ENCODE assay signal across 23 cellular contexts in the genomic region with DNA sequence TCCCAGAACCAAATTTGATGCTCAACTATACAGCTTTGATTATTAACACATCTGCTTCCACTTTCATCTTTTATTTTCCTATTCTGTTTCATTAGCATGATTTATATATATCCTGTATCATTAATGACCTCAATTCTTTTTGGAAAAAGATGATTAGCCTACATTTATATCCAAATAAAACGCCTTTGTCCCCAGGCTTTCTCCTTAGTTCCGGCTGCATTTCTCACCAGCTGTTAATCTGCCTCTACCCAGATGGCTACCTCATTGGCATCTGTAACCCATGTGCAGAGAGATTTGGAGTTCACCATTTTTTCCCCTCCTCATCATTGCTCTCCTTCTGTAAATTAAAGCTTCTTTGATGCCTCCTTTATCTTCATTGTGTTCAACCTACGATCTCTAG.
DNase-seq lines count a peak whose midpoint lies in the region; ATAC-seq and TF ChIP-seq lines count a peak whose summit lies in the region.
"Had no signal": no experiment of that assay in that cellular context is flagged by ENCODE, and none has a peak within 500 bp of the region (broad histone marks: within the 10 kb centered on the region; RNA-seq: fewer than 3 reads in every experiment).

No MANE protein-coding gene starts in this region.

- no peak overlapping the region for H2BK120ac ChIP-seq in IMR-90 (ENCODE audit: low read depth, low read length)
- H2BK120ac ChIP-seq in mesendoderm (ENCODE audit: low read depth, low read length), result no peak overlapping the region

- no peak for TF ChIP-seq POLR2A in IMR-90 (IDR thresholded peaks at IDR 0.05; ENCODE audit: low read depth, low read length)

- peaks cover 38% of the 10 kb centered on the region for H3K36me3 Mint-ChIP-seq in T-helper 2 cell treated with Interferon-gamma antibody and Interleukin-4, amounts not matched to agents 5 μg/mL and 100 μg/mL, for 36 hours (ENCODE audit: low read depth)
- peaks cover 27% of the 10 kb centered on the region for H3K36me3 Mint-ChIP-seq in activated T-helper 1 cell treated with anti-CD3 and anti-CD28 coated beads, Interleukin-12 subunit alpha, Interleukin-12 subunit beta, Interleukin-2, Interleukin-4 antibody, amounts not matched to agents 30 ng/mL and 10 ng/mL and 1 ng/mL, durations not matched to agents 14 hours and 24 hours and 36 hours (ENCODE audit: low read depth)
- peaks cover 30% of the 10 kb centered on the region for H3K36me3 Mint-ChIP-seq in nephron (ENCODE audit: low read depth)
- H3K36me3 Mint-ChIP-seq in stimulated activated memory B cell treated with anti-CD40 and anti-IgM and Interleukin-4, amounts not matched to agents 10 μg/mL and 1 μg/mL and 100 μg/mL, for 72 hours, result peaks cover 52% of the 10 kb centered on the region

- H3K14ac ChIP-seq in IMR-90 (replicated peaks; ENCODE audit: low read depth, low read length), result no peak overlapping the region

- TF ChIP-seq RAD21 in IMR-90 (IDR thresholded peaks at IDR 0.05; ENCODE audit: low read length), result no peak

- dilution Hi-C loops in IMR-90 (cut with HindIII; ENCODE audit: low sequenced_read_pairs, unreplicated experiment), result no loop called here

- H3K56ac ChIP-seq in IMR-90 (ENCODE audit: extremely low read depth, insufficient read depth, low read length) (no peak overlapping the region), mesendoderm (ENCODE audit: low read length) (no peak overlapping the region)

- H3K79me1 ChIP-seq in IMR-90 (ENCODE audit: low read depth in 1 of 2, low read length in 2 of 2) (peaks cover 35 to 59% of the 10 kb centered on the region in 2 experiments), mesendoderm (ENCODE audit: low read length) (peaks cover 7% of the 10 kb centered on the region)

- no peak overlapping the region for H2AK9ac ChIP-seq in IMR-90 (replicated peaks; ENCODE audit: low read depth, low read length, poor library complexity)

- H3K18ac ChIP-seq in IMR-90 (ENCODE audit: low read depth, low read length) (no peak overlapping the region), mesendoderm (ENCODE audit: low read length) (no peak overlapping the region)

- H3K27ac Mint-ChIP-seq in T-helper 2 cell treated with Interferon-gamma antibody and Interleukin-4, amounts not matched to agents 5 μg/mL and 100 μg/mL, for 36 hours, result peak overlapping the region; percentile 17
- H3K27ac Mint-ChIP-seq in activated T-helper 1 cell treated with anti-CD3 and anti-CD28 coated beads, Interleukin-12 subunit alpha, Interleukin-12 subunit beta, Interleukin-2, Interleukin-4 antibody, amounts not matched to agents 30 ng/mL and 10 ng/mL and 1 ng/mL, durations not matched to agents 14 hours and 24 hours and 36 hours, result peak overlapping the region; percentile 2
- peak overlapping the region in 2 of 3 experiments; percentile 12 to 76 for H3K27ac Mint-ChIP-seq in nephron
- no peak overlapping the region for H3K27ac Mint-ChIP-seq in stimulated activated memory B cell treated with anti-CD40 and anti-IgM and Interleukin-4, amounts not matched to agents 10 μg/mL and 1 μg/mL and 100 μg/mL, for 72 hours
- H3K27ac Mint-ChIP-seq: activated CD4-positive, alpha-beta memory T cell treated with anti-CD3 and anti-CD28 coated beads for 36 hours had no signal

- no peaks in the 10 kb centered on the region; the same call in 1 of the 2 replicates for H4K20me1 ChIP-seq in IMR-90 (ENCODE audit: insufficient read depth, low read length)

- no peak overlapping the region for H3K4me2 ChIP-seq in IMR-90 (ENCODE audit: low read depth, low read length)
- no peak overlapping the region for H3K4me2 ChIP-seq in mesendoderm (ENCODE audit: low read length)

- no peak overlapping the region for H4K8ac ChIP-seq in IMR-90 (ENCODE audit: low read depth in 2 of 2, low read length in 2 of 2)
- H4K8ac ChIP-seq in mesendoderm (ENCODE audit: low read depth, low read length), result no peak overlapping the region

- peaks cover 18% of the 10 kb centered on the region for H3K9me3 Mint-ChIP-seq in T-helper 2 cell treated with Interferon-gamma antibody and Interleukin-4, amounts not matched to agents 5 μg/mL and 100 μg/mL, for 36 hours
- H3K9me3 Mint-ChIP-seq in activated T-helper 1 cell treated with anti-CD3 and anti-CD28 coated beads, Interleukin-12 subunit alpha, Interleukin-12 subunit beta, Interleukin-2, Interleukin-4 antibody, amounts not matched to agents 30 ng/mL and 10 ng/mL and 1 ng/mL, durations not matched to agents 14 hours and 24 hours and 36 hours, result peaks cover 14% of the 10 kb centered on the region
- peaks cover 7% of the 10 kb centered on the region for H3K9me3 Mint-ChIP-seq in nephron
- H3K9me3 Mint-ChIP-seq in stimulated activated memory B cell treated with anti-CD40 and anti-IgM and Interleukin-4, amounts not matched to agents 10 μg/mL and 1 μg/mL and 100 μg/mL, for 72 hours, result peaks cover 8% of the 10 kb centered on the region

- no peak overlapping the region for H2BK20ac ChIP-seq in IMR-90 (ENCODE audit: low read depth, low read length)

- ATAC-seq in IMR-90 (ENCODE audit: low read depth) (no peak), psoas muscle (no peak)
- ATAC-seq in stimulated activated memory B cell treated with anti-CD40 and anti-IgM and Interleukin-4, amounts not matched to agents 10 μg/mL and 1 μg/mL and 100 μg/mL, for 72 hours, result no peak
- ATAC-seq: mucosa of descending colon had no signal

- no peak overlapping the region for H2AK5ac ChIP-seq in IMR-90 (ENCODE audit: low read depth, low read length)
- H2AK5ac ChIP-seq in mesendoderm (ENCODE audit: low read length), result no peak overlapping the region

- no peak overlapping the region for H3K4ac ChIP-seq in IMR-90 (ENCODE audit: low read depth, low read length)
- H3K4ac ChIP-seq in mesendoderm (ENCODE audit: low read depth, low read length), result no peak overlapping the region

- peak overlapping the region; percentile 12 for H3K4me3 Mint-ChIP-seq in T-helper 2 cell treated with Interferon-gamma antibody and Interleukin-4, amounts not matched to agents 5 μg/mL and 100 μg/mL, for 36 hours
- H3K4me3 Mint-ChIP-seq in activated T-helper 1 cell treated with anti-CD3 and anti-CD28 coated beads, Interleukin-12 subunit alpha, Interleukin-12 subunit beta, Interleukin-2, Interleukin-4 antibody, amounts not matched to agents 30 ng/mL and 10 ng/mL and 1 ng/mL, durations not matched to agents 14 hours and 24 hours and 36 hours, result no peak overlapping the region
- no peak overlapping the region for H3K4me3 Mint-ChIP-seq in nephron
- no peak overlapping the region for H3K4me3 Mint-ChIP-seq in stimulated activated memory B cell treated with anti-CD40 and anti-IgM and Interleukin-4, amounts not matched to agents 10 μg/mL and 1 μg/mL and 100 μg/mL, for 72 hours
- H3K4me3 Mint-ChIP-seq: activated CD4-positive, alpha-beta memory T cell treated with anti-CD3 and anti-CD28 coated beads for 36 hours had no signal

- POLR2A ChIA-PET in IMR-90 (lab: Charles Lee; ENCODE audit: unreplicated experiment), result interaction anchor here (1.1 kb wide), 1 partner anchor 10 kb away, joined by 4 read pairs; no protein-coding TSS in a partner anchor

- H3K23ac ChIP-seq in IMR-90 (ENCODE audit: low read depth, low read length) (peak overlapping the region; percentile 20; the same call in 1 of the 2 replicates), mesendoderm (ENCODE audit: low read length) (no peak overlapping the region)

- no peak overlapping the region for H2BK5ac ChIP-seq in IMR-90 (ENCODE audit: low read depth, low read length, poor library complexity, severe bottlenecking)
- H2BK5ac ChIP-seq in mesendoderm (ENCODE audit: low read length), result no peak overlapping the region

- H2BK15ac ChIP-seq in IMR-90 (ENCODE audit: low read depth, low read length) (no peak overlapping the region), mesendoderm (replicated peaks; ENCODE audit: low read depth) (no peak overlapping the region)

- 100% methylated on average over 1 of the region's 3 CpGs; no CpG with 5 or more reads in 1 of the 2 experiments for WGBS in IMR-90 (ENCODE audit: extremely low coverage in 2 of 2, insufficient read length in 1 of 2), 2 experiments
- WGBS in mesendoderm (ENCODE audit: extremely low coverage, insufficient coverage, low lambda C conversion rate), result no CpG with 5 or more reads among the region's 3 CpGs
- WGBS in psoas muscle, 3 donors, result 61 to 67% (median 64%) methylated on average over 3 of the region's 3 CpGs

- BruUV-seq in IMR-90 (replicated peaks; lab: Mats Ljungman, UMichigan), result no TSS peak

- TF ChIP-seq CTCF in IMR-90 (conservative IDR thresholded peaks at IDR 0.05; ENCODE audit: low read depth, low read length) (no peak), nephron (IDR thresholded peaks at IDR 0.05; ENCODE audit: unreplicated experiment in 3 of 3) (no peak), psoas muscle (IDR thresholded peaks at IDR 0.05) (no peak)

- CTCF ChIA-PET in IMR-90 (lab: Yijun Ruan, JAX), result interaction anchor here (1.6 kb wide), 1 partner anchor 9 kb away, joined by 5 read pairs; no protein-coding TSS in a partner anchor

- no peaks in the 10 kb centered on the region for H3K79me2 ChIP-seq in mesendoderm (ENCODE audit: control insufficient read depth, insufficient read depth, low read length)

- no peak overlapping the region for H3K27ac ChIP-seq in IMR-90 (ENCODE audit: insufficient read depth, low read length)
- no peak overlapping the region for H3K27ac ChIP-seq in mesendoderm (ENCODE audit: low read depth, low read length)
- no peak overlapping the region for H3K27ac ChIP-seq in psoas muscle
- H3K27ac ChIP-seq: heart left ventricle, left ventricle myocardium inferior, suprapubic skin, vagina, VCaP had no signal

- H3K9me1 ChIP-seq in IMR-90 (ENCODE audit: insufficient read depth, low read length), result peaks cover 15% of the 10 kb centered on the region

- H3K4me1 Mint-ChIP-seq in T-helper 2 cell treated with Interferon-gamma antibody and Interleukin-4, amounts not matched to agents 5 μg/mL and 100 μg/mL, for 36 hours (ENCODE audit: low read depth), result peaks cover 65% of the 10 kb centered on the region
- peaks cover 67% of the 10 kb centered on the region for H3K4me1 Mint-ChIP-seq in activated T-helper 1 cell treated with anti-CD3 and anti-CD28 coated beads, Interleukin-12 subunit alpha, Interleukin-12 subunit beta, Interleukin-2, Interleukin-4 antibody, amounts not matched to agents 30 ng/mL and 10 ng/mL and 1 ng/mL, durations not matched to agents 14 hours and 24 hours and 36 hours (ENCODE audit: low read depth)
- peaks cover 21% of the 10 kb centered on the region for H3K4me1 Mint-ChIP-seq in nephron
- H3K4me1 Mint-ChIP-seq in stimulated activated memory B cell treated with anti-CD40 and anti-IgM and Interleukin-4, amounts not matched to agents 10 μg/mL and 1 μg/mL and 100 μg/mL, for 72 hours, result peaks cover 27% of the 10 kb centered on the region

- in situ Hi-C loops in IMR-90 (cut with MboI; ENCODE audit: low sequenced_read_pairs), result no loop called here

- H3K36me3 ChIP-seq in IMR-90 (ENCODE audit: control insufficient read depth, insufficient read depth, low read length) (peaks cover 1% of the 10 kb centered on the region; the same call in 1 of the 2 replicates), mesendoderm (ENCODE audit: control insufficient read depth, insufficient read depth, low read length) (no peaks in the 10 kb centered on the region), psoas muscle (ENCODE audit: insufficient read depth in 1 of 2, low read depth in 1 of 2) (no peaks in the 10 kb centered on the region)
- H3K36me3 ChIP-seq: heart left ventricle, MG63, suprapubic skin, vagina had no signal

- no peaks in the 10 kb centered on the region for H3K27me3 ChIP-seq in IMR-90 (ENCODE audit: control insufficient read depth, insufficient read depth, low read length)
- no peaks in the 10 kb centered on the region for H3K27me3 ChIP-seq in mesendoderm (ENCODE audit: insufficient read depth, low read length, poor library complexity)
- H3K27me3 ChIP-seq in psoas muscle (ENCODE audit: insufficient read depth in 3 of 3, low read length in 2 of 3), result no peaks in the 10 kb centered on the region
- H3K27me3 ChIP-seq: heart left ventricle, MG63, suprapubic skin, vagina had no signal

- intact Hi-C loops in IMR-90 (cut with micrococcal nuclease), result no loop called here
- intact Hi-C loops in activated T-helper 1 cell treated with anti-CD3 and anti-CD28 coated beads, Interleukin-12 subunit alpha, Interleukin-12 subunit beta, Interleukin-2, Interleukin-4 antibody, amounts not matched to agents 30 ng/mL and 10 ng/mL and 1 ng/mL, durations not matched to agents 14 hours and 24 hours and 36 hours (cut with micrococcal nuclease), result no loop called here
- intact Hi-C loops in psoas muscle (cut with DNase I), result no loop called here

- H3K9me3 ChIP-seq in IMR-90 (ENCODE audit: control insufficient read depth, insufficient read depth, low read length) (peaks cover 4% of the 10 kb centered on the region; the same call in 1 of the 2 replicates), psoas muscle (peaks cover under 1% of the 10 kb centered on the region)
- H3K9me3 ChIP-seq: MG63 had no signal

- H3K4me3 ChIP-seq in IMR-90 (ENCODE audit: insufficient read depth, low read depth, low read length) (no peak overlapping the region), mesendoderm (ENCODE audit: low read length) (no peak overlapping the region), psoas muscle (no peak overlapping the region)
- H3K4me3 ChIP-seq: heart left ventricle, left ventricle myocardium inferior, MG63, mucosa of descending colon, suprapubic skin, vagina had no signal

- no peak overlapping the region for H4K91ac ChIP-seq in IMR-90 (ENCODE audit: insufficient read depth, low read depth, low read length)

- no peak for DNase-seq in T-helper 2 cell treated with Interferon-gamma antibody and Interleukin-4, amounts not matched to agents 5 μg/mL and 100 μg/mL, for 36 hours (ENCODE audit: low spot score)
- DNase-seq in T-helper 2 cell (no peak), IMR-90 (no peak), mesendoderm (no peak), psoas muscle (no peak)
- no peak for DNase-seq in activated T-helper 1 cell treated with anti-CD3 and anti-CD28 coated beads, Interleukin-12 subunit alpha, Interleukin-12 subunit beta, Interleukin-2, Interleukin-4 antibody, amounts not matched to agents 30 ng/mL and 10 ng/mL and 1 ng/mL, durations not matched to agents 14 hours and 24 hours and 36 hours (ENCODE audit: low spot score)
- DNase-seq: activated T-cell treated with anti-CD3 and anti-CD28 coated beads, Interleukin-2, amount 50 U/mL, for 24 hours; cortex of kidney; heart left ventricle; left ventricle myocardium inferior; MG63; mucosa of descending colon; NCI-H1436; NCI-H774; retina; Right ventricle myocardium superior; stimulated activated CD4-positive, alpha-beta T cell treated with anti-CD3 and anti-CD28 coated beads, Interleukin-12 subunit alpha, Interleukin-12 subunit beta, amount 100 ng/mL, for 4 hours had no signal

- H3K9ac ChIP-seq in IMR-90 (ENCODE audit: low read depth, low read length) (no peak overlapping the region), mesendoderm (ENCODE audit: low read length) (no peak overlapping the region)

- no peak overlapping the region for H4K5ac ChIP-seq in IMR-90 (ENCODE audit: low read depth, low read length)
- no peak overlapping the region for H4K5ac ChIP-seq in mesendoderm (ENCODE audit: low read length)

- H2AFZ ChIP-seq in IMR-90 (replicated peaks; ENCODE audit: low read length, poor library complexity), result no peak overlapping the region

- H3K27me3 Mint-ChIP-seq in T-helper 2 cell treated with Interferon-gamma antibody and Interleukin-4, amounts not matched to agents 5 μg/mL and 100 μg/mL, for 36 hours (ENCODE audit: low read depth), result no peaks in the 10 kb centered on the region
- H3K27me3 Mint-ChIP-seq in activated T-helper 1 cell treated with anti-CD3 and anti-CD28 coated beads, Interleukin-12 subunit alpha, Interleukin-12 subunit beta, Interleukin-2, Interleukin-4 antibody, amounts not matched to agents 30 ng/mL and 10 ng/mL and 1 ng/mL, durations not matched to agents 14 hours and 24 hours and 36 hours (ENCODE audit: insufficient read depth), result no peaks in the 10 kb centered on the region
- no peaks in the 10 kb centered on the region for H3K27me3 Mint-ChIP-seq in nephron (ENCODE audit: low read depth)
- H3K27me3 Mint-ChIP-seq in stimulated activated memory B cell treated with anti-CD40 and anti-IgM and Interleukin-4, amounts not matched to agents 10 μg/mL and 1 μg/mL and 100 μg/mL, for 72 hours, result no peaks in the 10 kb centered on the region
- H3K27me3 Mint-ChIP-seq: activated CD4-positive, alpha-beta memory T cell treated with anti-CD3 and anti-CD28 coated beads for 36 hours; activated T-cell treated with anti-CD3 and anti-CD28 coated beads, Interleukin-2, amount 50 U/mL, for 24 hours had no signal

- H3K4me1 ChIP-seq in IMR-90 (ENCODE audit: control insufficient read depth, insufficient read depth, low read length) (peaks cover 6% of the 10 kb centered on the region), mesendoderm (ENCODE audit: control insufficient read depth, low read depth, low read length) (no peaks in the 10 kb centered on the region), psoas muscle (no peaks in the 10 kb centered on the region)
- H3K4me1 ChIP-seq: left ventricle myocardium inferior had no signal
